In genomic region chr6:46113370-46113769, GRCh38 we compare ENCODE assay signal across 23 cellular contexts. TPM values are rescaled to one million over a fixed set of nuclear protein-coding genes. Genes with fewer than 3 reads are reported as not detected.
DNase-seq lines count a peak whose midpoint lies in the region; ATAC-seq, FAIRE-seq and TF ChIP-seq lines count a peak whose summit lies in the region.
"Had no signal": no experiment of that assay in that cellular context is flagged by ENCODE, and none has a peak within 500 bp of the region (broad histone marks: within the 10 kb centered on the region; RNA-seq: fewer than 3 reads in every experiment).

No MANE protein-coding gene starts in this region.

- H3K27ac ChIP-seq in RWPE1 = no peak overlapping the region
- no peak overlapping the region for H3K27ac ChIP-seq in small intestine (ENCODE audit: low read depth in 1 of 2, low read length in 1 of 2)
- H3K27ac ChIP-seq: 22Rv1; BLaER1 treated with 17β-estradiol and CSF1 and Interleukin-3, amounts not matched to agents 10 nM and 100 nM; breast epithelium; left ventricle myocardium inferior had no signal

- no peak for FAIRE-seq in small intestine (lab: Jason Lieb, UNC)
- FAIRE-seq: GM12878, RCC 7860 had no signal

- H3K4me1 ChIP-seq in small intestine (ENCODE audit: control insufficient read depth in 2 of 2, insufficient read depth in 1 of 2, low read depth in 1 of 2, low read length in 1 of 2) = no peaks in the 10 kb centered on the region
- H3K4me1 ChIP-seq: BLaER1 treated with 17β-estradiol and CSF1 and Interleukin-3, amounts not matched to agents 10 nM and 100 nM; breast epithelium; left ventricle myocardium inferior had no signal

- no peak overlapping the region for H3K27ac Mint-ChIP-seq in activated CD4-positive, alpha-beta T cell treated with anti-CD3 and anti-CD28 coated beads, Interleukin-2, amount 10 ng/mL, durations not matched to agents 7 days and 5 days
- H3K27ac Mint-ChIP-seq: activated naive CD8-positive, alpha-beta T cell treated with anti-CD3 and anti-CD28 coated beads for 36 hours had no signal

- no peaks in the 10 kb centered on the region for H3K36me3 ChIP-seq in small intestine (ENCODE audit: control insufficient read depth in 2 of 2, insufficient read depth in 2 of 2, low read length in 2 of 2)
- H3K36me3 ChIP-seq: BLaER1 treated with 17β-estradiol and CSF1 and Interleukin-3, amounts not matched to agents 10 nM and 100 nM; breast epithelium; left ventricle myocardium inferior had no signal

- ATAC-seq in GM21515 (IDR thresholded peaks at IDR 0.05; ENCODE audit: unreplicated experiment) = no peak
- ATAC-seq in GM19452 (IDR thresholded peaks at IDR 0.05; ENCODE audit: unreplicated experiment) = no peak
- ATAC-seq: GM12878 had no signal

- no peaks in the 10 kb centered on the region for H3K27me3 ChIP-seq in small intestine (ENCODE audit: control insufficient read depth in 2 of 2, insufficient read depth in 2 of 2, low read length in 2 of 2)
- H3K27me3 ChIP-seq: BLaER1 treated with 17β-estradiol and CSF1 and Interleukin-3, amounts not matched to agents 10 nM and 100 nM; breast epithelium had no signal

- no peak overlapping the region for H3K4me3 ChIP-seq in small intestine (ENCODE audit: low read depth in 1 of 2, low read length in 2 of 2)
- H3K4me3 ChIP-seq: BLaER1 treated with 17β-estradiol and CSF1 and Interleukin-3, amounts not matched to agents 10 nM and 100 nM; breast epithelium; GM12878; left ventricle myocardium inferior had no signal

- DNase-seq in NCI-H1436 treated with DMSO at 0.1 percent for 48 hours (lab: John Stamatoyannopoulos, UW) = peak; percentile 38
- DNase-seq in NCI-H1436 (lab: John Stamatoyannopoulos, UW) = no peak
- DNase-seq in NCI-H2107 (lab: John Stamatoyannopoulos, UW) = peak; percentile 10
- peak; percentile 20 for DNase-seq in RWPE1 (ENCODE audit: low spot score)
- peak; percentile 58 for DNase-seq in small intestine
- no peak for DNase-seq in activated CD4-positive, alpha-beta T cell treated with anti-CD3 and anti-CD28 coated beads, Interleukin-2, amount 10 ng/mL, durations not matched to agents 7 days and 5 days
- DNase-seq: activated CD4-positive, CD25-positive, alpha-beta regulatory T cell treated with anti-CD3 and anti-CD28 coated beads, Interleukin-2, amount 50 U/mL, for 72 hours; activated naive CD8-positive, alpha-beta T cell treated with anti-CD3 and anti-CD28 coated beads for 36 hours; effector CD8-positive, alpha-beta T cell; hypothalamus; left ventricle myocardium inferior; naive B cell; NCI-H1694 treated with DMSO at 0.1 percent for 48 hours; stimulated activated CD4-positive, alpha-beta T cell treated with anti-CD3 and anti-CD28 coated beads, Interleukin-12 subunit alpha, Interleukin-12 subunit beta, amount 100 ng/mL, for 4 hours; T-helper 1 cell had no signal

- no peaks in the 10 kb centered on the region for H3K36me3 Mint-ChIP-seq in activated CD4-positive, alpha-beta T cell treated with anti-CD3 and anti-CD28 coated beads, Interleukin-2, amount 10 ng/mL, durations not matched to agents 7 days and 5 days (ENCODE audit: low read depth)

- H3K4me1 Mint-ChIP-seq in activated CD4-positive, alpha-beta T cell treated with anti-CD3 and anti-CD28 coated beads, Interleukin-2, amount 10 ng/mL, durations not matched to agents 7 days and 5 days = no peaks in the 10 kb centered on the region

- peaks cover 7% of the 10 kb centered on the region for H3K9me3 Mint-ChIP-seq in activated CD4-positive, alpha-beta T cell treated with anti-CD3 and anti-CD28 coated beads, Interleukin-2, amount 10 ng/mL, durations not matched to agents 7 days and 5 days

- TF ChIP-seq CTCF in RWPE1 (conservative IDR thresholded peaks at IDR 0.05; ENCODE audit: low read depth) = no peak

- POLR2A ChIA-PET in RWPE1 (lab: Yijun Ruan, JAX; ENCODE audit: low non-redundant PET) = no interaction called here
- POLR2A ChIA-PET in activated CD4-positive, alpha-beta T cell treated with anti-CD3 and anti-CD28 coated beads, Interleukin-2, amount 10 ng/mL, durations not matched to agents 7 days and 5 days (lab: Charles Lee) = no interaction called here

- CTCF ChIA-PET in RWPE1 (lab: Yijun Ruan, JAX) = interaction anchor here (1.0 kb wide), 1 partner anchor 23 kb away, joined by 5 read pairs; no protein-coding TSS in a partner anchor
- CTCF ChIA-PET in activated CD4-positive, alpha-beta T cell treated with anti-CD3 and anti-CD28 coated beads, Interleukin-2, amount 10 ng/mL, durations not matched to agents 7 days and 5 days (lab: Charles Lee) = interaction anchor here (0.7 to 2.4 kb wide), 2 partner anchors 8 to 23 kb away, joined by 5 to 7 read pairs; no protein-coding TSS in a partner anchor

- WGBS in small intestine, 3 donors = 40 to 63% (median 44%) methylated on average over 1 of the region's 1 CpG

- H3K4me3 Mint-ChIP-seq in activated CD4-positive, alpha-beta T cell treated with anti-CD3 and anti-CD28 coated beads, Interleukin-2, amount 10 ng/mL, durations not matched to agents 7 days and 5 days = no peak overlapping the region
- H3K4me3 Mint-ChIP-seq: activated naive CD8-positive, alpha-beta T cell treated with anti-CD3 and anti-CD28 coated beads for 36 hours; naive B cell had no signal

- no peaks in the 10 kb centered on the region for H3K9me3 ChIP-seq in small intestine (ENCODE audit: control insufficient read depth, low read depth)
- H3K9me3 ChIP-seq: breast epithelium, left ventricle myocardium inferior had no signal

- H3K27me3 Mint-ChIP-seq in activated CD4-positive, alpha-beta T cell treated with anti-CD3 and anti-CD28 coated beads, Interleukin-2, amount 10 ng/mL, durations not matched to agents 7 days and 5 days = no peaks in the 10 kb centered on the region
- H3K27me3 Mint-ChIP-seq: activated naive CD8-positive, alpha-beta T cell treated with anti-CD3 and anti-CD28 coated beads for 36 hours; naive B cell; progenitor cell of endocrine pancreas had no signal

RNA-seq across cellular contexts. Expression of gene ENPP4, which starts 16.4 kb away (rescaled TPM):
- polyA plus RNA-seq in small intestine = 1 to 10 TPM; 4.0 to 7.7 (median 5.4) TPM
- total RNA-seq in activated CD4-positive, alpha-beta T cell treated with anti-CD3 and anti-CD28 coated beads, Interleukin-2, amount 10 ng/mL, durations not matched to agents 7 days and 5 days = 1 to 10 TPM; 5.0 to 6.7 TPM

RNA-seq across cellular contexts. Expression of gene ENPP5, which starts 57.4 kb away (rescaled TPM):
- 1 to 10 TPM in 1 of 3 donors, under 1 TPM in 2; 0.67 to 1.4 (median 0.81) TPM for polyA plus RNA-seq in small intestine
- under 1 TPM; 0.07 to 0.23 TPM for total RNA-seq in activated CD4-positive, alpha-beta T cell treated with anti-CD3 and anti-CD28 coated beads, Interleukin-2, amount 10 ng/mL, durations not matched to agents 7 days and 5 days
- total RNA-seq: GM12878 had no signal

Comparison
In these comparisons a context has a peak if more than half of its experiments do, and no peak if none do; other contexts are left out.
1. DNase-seq: peak in NCI-H1436 treated with DMSO at 0.1 percent for 48 hours (single experiment), NCI-H2107 (single experiment), RWPE1 (single experiment) and small intestine (single experiment); none in NCI-H1436 (single experiment) and activated CD4-positive, alpha-beta T cell treated with anti-CD3 and anti-CD28 coated beads, Interleukin-2, amount 10 ng/mL, durations not matched to agents 7 days and 5 days (single experiment).